In the genomic region with DNA sequence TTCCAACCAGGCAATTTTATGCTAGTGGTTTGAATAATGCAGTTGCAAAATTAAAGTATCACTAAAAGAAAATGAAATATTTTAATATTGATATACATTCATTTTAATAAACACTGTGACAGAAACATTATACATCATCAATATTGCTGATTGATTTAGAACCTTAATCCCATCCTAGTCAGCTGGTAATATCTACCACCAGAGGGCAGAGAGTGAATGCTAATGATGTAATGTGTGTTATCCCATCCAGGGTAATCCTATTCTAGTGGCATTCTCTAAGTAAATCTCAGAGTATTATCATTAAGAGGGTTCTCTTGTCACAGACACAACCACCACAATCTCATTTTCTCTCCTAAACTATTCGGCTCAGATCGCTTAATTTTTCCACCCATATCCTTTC, we compare ENCODE assay signal across 11 cellular contexts.
DNase-seq lines count a peak whose midpoint lies in the region; ATAC-seq and TF ChIP-seq lines count a peak whose summit lies in the region.
"Had no signal": no experiment of that assay in that cellular context is flagged by ENCODE, and none has a peak within 500 bp of the region (broad histone marks: within the 10 kb centered on the region; RNA-seq: fewer than 3 reads in every experiment).

No MANE protein-coding gene starts in this region.

- no peak overlapping the region for H3K4me3 ChIP-seq in cardiac fibroblast (replicated peaks in 1 of 2; ENCODE audit: low read depth in 2 of 2, low read length in 2 of 2)
- no peak overlapping the region for H3K4me3 ChIP-seq in parathyroid adenoma (ENCODE audit: low read depth, low read length)
- no peak overlapping the region for H3K4me3 ChIP-seq in upper lobe of left lung
- H3K4me3 ChIP-seq in gastrocnemius medialis, result no peak overlapping the region
- H3K4me3 ChIP-seq: thoracic aorta had no signal

- 63 to 71% methylated on average over 2 of the region's 2 CpGs for WGBS in upper lobe of left lung, 2 donors

- TF ChIP-seq EP300 in upper lobe of left lung (IDR thresholded peaks at IDR 0.05), result no peak

- H3K27me3 ChIP-seq in parathyroid adenoma (ENCODE audit: control insufficient read depth, insufficient read depth, low read length), result no peaks in the 10 kb centered on the region
- H3K27me3 ChIP-seq in upper lobe of left lung, result no peaks in the 10 kb centered on the region
- H3K27me3 ChIP-seq in gastrocnemius medialis, result no peaks in the 10 kb centered on the region

- no peaks in the 10 kb centered on the region for H3K9me3 ChIP-seq in parathyroid adenoma (ENCODE audit: control insufficient read depth, low read length)
- H3K9me3 ChIP-seq in upper lobe of left lung, result no peaks in the 10 kb centered on the region
- H3K9me3 ChIP-seq in gastrocnemius medialis, result no peaks in the 10 kb centered on the region
- H3K9me3 ChIP-seq: thoracic aorta had no signal

- in situ Hi-C loops in GM13976 (cut with MboI; ENCODE audit: low sequenced_read_pairs, unreplicated experiment) (loop anchor here (25.0 kb wide), 1 partner anchor 421 kb away; no protein-coding TSS in a partner anchor), gastrocnemius medialis (cut with MboI; ENCODE audit: low sequenced_read_pairs in 4 of 4) (loop anchor here in 1 of 4 donors (25.0 kb wide), 1 partner anchor 421 kb away; no protein-coding TSS in a partner anchor)

- TF ChIP-seq CTCF in GM13976 (IDR thresholded peaks at IDR 0.05; ENCODE audit: borderline replicate concordance, control extremely low read depth, extremely low read depth, insufficient read depth, missing control alignments) (peak; percentile 6), cardiac fibroblast (IDR thresholded peaks at IDR 0.05; ENCODE audit: low read depth, low read length) (peak; percentile 63), parathyroid adenoma (IDR thresholded peaks at IDR 0.05) (peak; percentile 68), upper lobe of left lung (IDR thresholded peaks at IDR 0.05) (no peak), GM20000 (IDR thresholded peaks at IDR 0.05; ENCODE audit: extremely low read depth, missing control alignments) (no peak), gastrocnemius medialis (IDR thresholded peaks at IDR 0.05 in 4 of 5, conservative IDR thresholded peaks at IDR 0.05 in 1 of 5) (no peak)

- ATAC-seq in upper lobe of left lung (ENCODE audit: low FRiP score in 2 of 2) (no peak), gastrocnemius medialis (no peak)

- H3K9ac ChIP-seq in parathyroid adenoma, result no peak overlapping the region

- H2AFZ ChIP-seq in parathyroid adenoma, result no peak overlapping the region

- H3K27ac ChIP-seq in parathyroid adenoma (no peak overlapping the region), upper lobe of left lung (no peak overlapping the region), gastrocnemius medialis (no peak overlapping the region)
- H3K27ac ChIP-seq: thoracic aorta had no signal

- TF ChIP-seq POLR2A in upper lobe of left lung (IDR thresholded peaks at IDR 0.05) (no peak), gastrocnemius medialis (IDR thresholded peaks at IDR 0.05) (no peak)

- no peaks in the 10 kb centered on the region for H3K4me1 ChIP-seq in parathyroid adenoma
- H3K4me1 ChIP-seq in upper lobe of left lung, result no peaks in the 10 kb centered on the region
- H3K4me1 ChIP-seq in gastrocnemius medialis, result no peaks in the 10 kb centered on the region

- H3K79me2 ChIP-seq in parathyroid adenoma, result no peaks in the 10 kb centered on the region

- no peak overlapping the region for H3K4me2 ChIP-seq in parathyroid adenoma (ENCODE audit: low read length)

- no peaks in the 10 kb centered on the region for H3K36me3 ChIP-seq in parathyroid adenoma (ENCODE audit: control insufficient read depth, insufficient read depth, low read length)
- no peaks in the 10 kb centered on the region for H3K36me3 ChIP-seq in upper lobe of left lung
- H3K36me3 ChIP-seq in gastrocnemius medialis, result no peaks in the 10 kb centered on the region
- H3K36me3 ChIP-seq: thoracic aorta had no signal

- intact Hi-C loops in gastrocnemius medialis (cut with DNase I; ENCODE audit: low total_unique reads), result loop anchor here (2.0 kb wide), 1 partner anchor 417 kb away; no protein-coding TSS in a partner anchor

- no peak for DNase-seq in GM13976 (ENCODE audit: low spot score)
- peak; percentile 78 for DNase-seq in NCI-H146 treated with DMSO at 0.1 percent for 48 hours (lab: John Stamatoyannopoulos, UW; ENCODE audit: unreplicated experiment)
- peak; percentile 16 to 39 for DNase-seq in cardiac fibroblast (ENCODE audit: low read depth in 2 of 2)
- DNase-seq in upper lobe of left lung, result no peak
- no peak for DNase-seq in GM20000 (ENCODE audit: low spot score)
- no peak for DNase-seq in gastrocnemius medialis
- DNase-seq: activated CD4-positive, alpha-beta T cell treated with anti-CD3 and anti-CD28 coated beads, Interleukin-2, amount 10 ng/mL, durations not matched to agents 7 days and 5 days; IMR-90; occipital lobe had no signal

Comparison
In these comparisons a context has a peak if more than half of its experiments do, and no peak if none do; other contexts are left out.
1. DNase-seq: peak in NCI-H146 treated with DMSO at 0.1 percent for 48 hours (single experiment) and cardiac fibroblast (2 of 2); none in GM13976 (single experiment), upper lobe of left lung (0 of 2), GM20000 (single experiment) and gastrocnemius medialis (0 of 2).
2. CTCF ChIP-seq: peak in GM13976 (single experiment), cardiac fibroblast (single experiment) and parathyroid adenoma (single experiment); none in upper lobe of left lung (0 of 6), GM20000 (single experiment) and gastrocnemius medialis (0 of 5).